ENCODE assay signal across 8 cellular contexts in the genomic region with DNA sequence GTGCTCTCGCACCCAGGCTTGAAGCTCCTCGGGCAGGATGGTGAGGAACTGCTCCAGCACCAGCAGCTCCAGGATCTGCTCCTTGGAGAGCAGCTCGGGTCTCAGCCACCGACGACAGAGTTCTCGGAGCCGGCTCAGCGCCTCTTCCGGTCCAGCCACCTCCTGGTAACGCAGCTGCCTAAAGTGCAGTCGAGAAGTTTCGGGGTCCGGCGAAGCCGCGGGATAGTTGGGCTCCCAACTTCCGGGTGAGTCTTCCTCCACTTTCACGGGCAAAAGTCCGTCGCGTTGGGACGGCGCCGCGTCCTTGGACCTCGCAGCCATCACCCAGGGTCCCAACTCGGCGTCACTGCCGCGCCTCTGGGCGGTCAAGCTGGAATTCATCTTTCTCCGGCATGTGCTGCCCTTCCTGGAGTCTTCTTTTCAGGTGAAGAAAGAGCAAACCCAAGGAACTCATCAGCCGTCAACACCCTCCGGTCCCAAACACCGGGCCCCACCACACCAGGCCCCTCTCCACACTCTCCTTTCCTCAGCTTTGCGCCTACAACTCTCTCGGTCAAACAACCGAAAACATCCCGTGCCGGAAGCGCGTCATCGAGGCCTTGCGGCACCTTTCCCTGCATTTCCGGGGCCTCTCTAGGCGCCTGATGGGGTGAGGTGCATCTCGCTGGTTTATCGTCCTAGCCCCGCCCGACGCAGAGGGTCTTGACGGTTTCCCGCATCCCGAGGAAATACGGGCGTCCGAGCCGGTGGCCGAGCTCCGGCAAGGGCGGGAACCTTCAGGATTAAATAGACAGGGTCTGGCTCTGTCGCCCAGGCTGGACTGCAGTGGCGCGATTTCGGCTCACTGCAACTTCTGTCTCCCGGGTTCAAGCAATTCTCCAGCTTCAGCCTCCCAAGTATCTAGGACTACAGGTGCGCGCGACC. TPM values are rescaled to one million over a fixed set of nuclear protein-coding genes. Genes with fewer than 3 reads are reported as not detected.
A peak's percentile ranks its signal among the peaks of the same experiment; 100 is the strongest.
DNase-seq lines count a peak whose midpoint lies in the region; ATAC-seq and TF ChIP-seq lines count a peak whose summit lies in the region.

ZNF394 (minus strand) TSS at position 569 of the 924 bp plus-strand sequence; CDS start at position 381, 188 bp downstream.

- H3K4me1 Mint-ChIP-seq in natural killer cell: peaks cover 25 to 29% of the 10 kb centered on the region in 2 donors

- no peaks in the 10 kb centered on the region for H3K36me3 Mint-ChIP-seq in natural killer cell

- ATAC-seq in GM21825 (IDR thresholded peaks at IDR 0.05; ENCODE audit: unreplicated experiment): peak; percentile 46
- peak; percentile 43 to 67 (median 51) for ATAC-seq in natural killer cell

- intact Hi-C loops in natural killer cell (cut with micrococcal nuclease): loop anchor here (1.0 to 10.0 kb wide), 4 partner anchors 28 to 125 kb away; partner anchors contain the start of genes ARPC1B, FAM200A, ZNF789 and ZSCAN25

- peak within 1 kb of the TSS; percentile 100 for H3K4me3 Mint-ChIP-seq in natural killer cell

- DNase-seq in DMS79 (lab: John Stamatoyannopoulos, UW) (peak; percentile 76), LoVo (ENCODE audit: low spot score) (peak; percentile 93), SHP77 (lab: John Stamatoyannopoulos, UW) (peak; percentile 91 to 93), fibroblast of pulmonary artery (ENCODE audit: low read depth) (peak; percentile 94), natural killer cell (peak; percentile 85)
- peak; percentile 84 for DNase-seq in activated effector memory CD4-positive, alpha-beta T cell treated with Interleukin-2 at 50 U/mL for 16 hours
- DNase-seq in stimulated activated naive CD4-positive, alpha-beta T cell (lab: John Stamatoyannopoulos, UW): peak; percentile 78 to 90 (median 85)

- no peaks in the 10 kb centered on the region for H3K27me3 Mint-ChIP-seq in natural killer cell (ENCODE audit: low read depth in 2 of 2)

- no peaks in the 10 kb centered on the region for H3K9me3 Mint-ChIP-seq in natural killer cell

- H3K27ac Mint-ChIP-seq in natural killer cell: peak within 1 kb of the TSS; percentile 95 to 99

- H3K4me3 ChIP-seq in fibroblast of pulmonary artery (replicated peaks; ENCODE audit: low read depth, low read length): peak within 1 kb of the TSS; percentile 99

- TF ChIP-seq CTCF in fibroblast of pulmonary artery (IDR thresholded peaks at IDR 0.05; ENCODE audit: low read length, missing control alignments): no peak
- TF ChIP-seq CTCF in natural killer cell (IDR thresholded peaks at IDR 0.05): no peak

RNA-seq across cellular contexts. Expression of gene ZNF394, which starts in this region (rescaled TPM):
- 100 to 1,000 TPM; 188 to 237 (median 215) TPM for total RNA-seq in natural killer cell

Comparison
In these comparisons a context has a peak if more than half of its experiments do, and no peak if none do; other contexts are left out.
1. Peak in every context shown above with its lines: DNase-seq, ATAC-seq and H3K4me3 ChIP-seq.